In the genomic region with DNA sequence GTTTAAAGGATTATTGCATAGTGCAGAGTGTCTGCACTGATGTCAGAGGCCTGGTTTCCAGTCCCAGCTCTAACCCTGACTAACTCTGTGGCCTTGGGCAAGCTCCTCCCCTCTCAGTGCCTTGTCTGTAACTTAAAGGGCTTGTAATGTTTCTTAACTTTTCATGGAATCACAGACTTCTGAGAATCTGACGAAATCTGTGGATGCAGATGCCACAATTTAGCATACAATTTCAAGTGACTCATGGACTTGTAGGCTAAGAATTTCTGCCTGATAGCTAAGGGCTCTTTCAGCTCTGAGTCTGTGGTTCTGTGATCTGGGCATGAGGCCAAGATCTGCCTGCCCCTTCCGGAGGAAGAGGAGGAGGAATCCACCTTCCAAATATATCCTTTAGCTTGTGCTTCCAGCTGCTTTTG, we compare ENCODE assay signal across 8 cellular contexts.
DNase-seq lines count a peak whose midpoint lies in the region; ATAC-seq and TF ChIP-seq lines count a peak whose summit lies in the region.

No MANE protein-coding gene starts in this region.

- H4K20me1 ChIP-seq in mammary epithelial cell (ENCODE audit: insufficient read depth, low read length): no peaks in the 10 kb centered on the region

- H3K9me3 ChIP-seq in mammary epithelial cell (replicated peaks; ENCODE audit: insufficient read depth, low read length): peaks cover 5% of the 10 kb centered on the region
- no peaks in the 10 kb centered on the region for H3K9me3 ChIP-seq in left lung
- no peaks in the 10 kb centered on the region for H3K9me3 ChIP-seq in tibial nerve

- in situ Hi-C loops in ACHN (cut with HindIII; ENCODE audit: low pct_ligation_motif_present, low pct_unique_long_range_greater_than_20kb, low sequenced_read_pairs) (no loop called here), mammary epithelial cell (cut with MboI; ENCODE audit: low sequenced_read_pairs in 2 of 2) (no loop called here)

- no peak overlapping the region for H3K4me3 ChIP-seq in mammary epithelial cell (replicated peaks in 1 of 3; ENCODE audit: insufficient read depth in 1 of 3, low read depth in 2 of 3, low read length in 3 of 3)
- H3K4me3 ChIP-seq in left lung: no peak overlapping the region
- no peak overlapping the region for H3K4me3 ChIP-seq in tibial nerve

- H3K4me1 ChIP-seq in mammary epithelial cell (ENCODE audit: insufficient read depth, low read length): no peaks in the 10 kb centered on the region
- peaks cover 0 to 7% of the 10 kb centered on the region in 2 donors for H3K4me1 ChIP-seq in left lung
- peaks cover 0 to 19% (median 8%) of the 10 kb centered on the region in 4 donors for H3K4me1 ChIP-seq in tibial nerve

- TF ChIP-seq POLR2A in tibial nerve (IDR thresholded peaks at IDR 0.05): no peak

- H3K79me2 ChIP-seq in mammary epithelial cell (ENCODE audit: insufficient read depth, low read length): no peaks in the 10 kb centered on the region

- BruUV-seq in mammary epithelial cell (replicated peaks; lab: Mats Ljungman, UMichigan): no TSS peak

- H3K27ac ChIP-seq in mammary epithelial cell (ENCODE audit: insufficient read depth, low read depth, low read length) (no peak overlapping the region), left lung (peak overlapping the region; percentile 45 to 75), tibial nerve (peak overlapping the region in 2 of 4 donors; percentile 66 to 72)

- H3K36me3 ChIP-seq in mammary epithelial cell (ENCODE audit: insufficient read depth, low read length) (no peaks in the 10 kb centered on the region), left lung (no peaks in the 10 kb centered on the region), tibial nerve (no peaks in the 10 kb centered on the region)

- TF ChIP-seq CTCF in mammary epithelial cell (conservative IDR thresholded peaks at IDR 0.05 in 1 of 2, IDR thresholded peaks at IDR 0.05 in 1 of 2; ENCODE audit: extremely low read depth in 1 of 2, insufficient read depth in 1 of 2, low read depth in 1 of 2, low read length in 2 of 2) (no peak), left lung (IDR thresholded peaks at IDR 0.05) (no peak), tibial nerve (IDR thresholded peaks at IDR 0.05) (no peak)

- intact Hi-C loops in mammary epithelial cell (cut with micrococcal nuclease) (no loop called here), left lung (cut with DNase I) (no loop called here)

- H3K9ac ChIP-seq in mammary epithelial cell (ENCODE audit: insufficient read depth, low read length): no peak overlapping the region

- H3K4me2 ChIP-seq in mammary epithelial cell (ENCODE audit: insufficient read depth, low read depth, low read length): no peak overlapping the region

- TF ChIP-seq EP300 in tibial nerve (IDR thresholded peaks at IDR 0.05): peak in 1 of 2 donors; percentile 57

- ATAC-seq in left lung: peak; percentile 86

- DNase-seq in ACHN (peak; percentile 22), LHCN-M2 (ENCODE audit: low read depth) (peak; percentile 96), mammary epithelial cell (peak; percentile 9), left lung (peak; percentile 29 to 84), tibial nerve (ENCODE audit: low spot score in 2 of 2) (peak; percentile 41 to 46), NCI-H345 treated with DMSO at 0.1 percent for 48 hours (lab: John Stamatoyannopoulos, UW; ENCODE audit: unreplicated experiment) (no peak), NCI-H1105 (lab: John Stamatoyannopoulos, UW) (no peak), NCI-H2227 (lab: John Stamatoyannopoulos, UW; ENCODE audit: unreplicated experiment) (no peak)

- H3K27me3 ChIP-seq in mammary epithelial cell (ENCODE audit: insufficient read depth, low read length) (no peaks in the 10 kb centered on the region), left lung (no peaks in the 10 kb centered on the region), tibial nerve (peaks cover 0 to 4% of the 10 kb centered on the region in 2 donors)

- dilution Hi-C loops in mammary epithelial cell (cut with HindIII; ENCODE audit: low sequenced_read_pairs): no loop called here

- 10% methylated on average over 2 of the region's 2 CpGs for WGBS in mammary epithelial cell (ENCODE audit: low coverage, missing lambda C conversion rate)
- WGBS in tibial nerve, 2 donors: 0 to 6% methylated on average over 1 to 2 of the region's 2 CpGs

- CTCF ChIA-PET in mammary epithelial cell (lab: Charles Lee; ENCODE audit: low non-redundant PET): interaction anchor here (0.6 kb wide), 1 partner anchor 1801 kb away, joined by 5 read pairs; no protein-coding TSS in a partner anchor

- H2AFZ ChIP-seq in mammary epithelial cell (ENCODE audit: low read depth, low read length): no peak overlapping the region

Comparison
In these comparisons a context has a peak if more than half of its experiments do, and no peak if none do; other contexts are left out.
1. DNase-seq: peak in ACHN (single experiment), LHCN-M2 (single experiment), mammary epithelial cell (single experiment), left lung (2 of 2) and tibial nerve (2 of 2); none in NCI-H345 treated with DMSO at 0.1 percent for 48 hours (single experiment), NCI-H1105 (single experiment) and NCI-H2227 (single experiment).